ENCODE assay signal across 10 cellular contexts in the genomic region with DNA sequence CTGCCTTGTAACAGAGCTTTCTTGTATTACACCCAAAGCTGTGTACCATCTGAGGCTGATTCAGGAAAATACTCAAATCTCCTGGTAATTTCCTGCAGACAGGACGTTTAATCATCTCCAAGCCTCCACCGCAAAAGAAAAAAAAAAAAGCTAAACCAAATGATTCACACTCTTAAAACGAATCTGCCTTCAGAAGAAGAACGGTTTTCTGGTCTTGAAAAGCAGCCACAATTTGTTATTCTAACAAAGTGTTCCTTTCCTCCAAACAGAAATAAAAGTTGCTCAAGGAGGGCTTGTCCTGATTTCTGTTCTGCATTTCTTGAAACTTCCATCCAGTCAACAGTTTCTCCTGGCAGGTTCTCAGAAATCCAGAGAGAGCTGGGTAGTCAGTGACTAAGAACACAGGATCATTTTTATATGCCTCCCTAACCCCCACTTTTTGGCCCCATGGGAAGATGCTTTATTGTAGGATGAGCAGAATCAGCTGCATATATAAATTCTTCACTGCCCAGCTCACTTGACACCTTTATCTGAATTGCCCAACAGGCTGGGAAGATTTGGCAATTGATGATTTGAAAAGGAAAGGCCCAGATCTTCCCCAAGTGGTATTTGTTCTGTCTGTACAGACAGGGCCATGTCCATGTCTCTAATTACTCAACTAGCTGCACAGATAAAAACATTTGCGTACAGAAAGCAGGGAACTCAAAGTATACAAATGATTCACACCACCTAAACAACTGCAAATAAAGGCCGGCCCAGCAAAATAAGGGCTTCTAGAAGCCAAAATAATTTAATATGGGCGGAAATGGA. TPM values are rescaled to one million over a fixed set of nuclear protein-coding genes. Genes with fewer than 3 reads are reported as not detected.
DNase-seq lines count a peak whose midpoint lies in the region; ATAC-seq and TF ChIP-seq lines count a peak whose summit lies in the region.
"Had no signal": no experiment of that assay in that cellular context is flagged by ENCODE, and none has a peak within 500 bp of the region (broad histone marks: within the 10 kb centered on the region; RNA-seq: fewer than 3 reads in every experiment).

No MANE protein-coding gene starts in this region.

- TF ChIP-seq CTCF in chondrocyte (IDR thresholded peaks at IDR 0.05) = no peak
- no peak for TF ChIP-seq CTCF in left lung (IDR thresholded peaks at IDR 0.05)

- H3K36me3 Mint-ChIP-seq in chondrocyte (ENCODE audit: low read depth) = peaks cover 14% of the 10 kb centered on the region
- H3K36me3 Mint-ChIP-seq: activated naive CD8-positive, alpha-beta T cell treated with anti-CD3 and anti-CD28 coated beads, Interleukin-2, amount 10 ng/mL, durations not matched to agents 7 days and 5 days had no signal

- peak overlapping the region; percentile 79 for H3K4me3 Mint-ChIP-seq in chondrocyte (ENCODE audit: unreplicated experiment)
- H3K4me3 Mint-ChIP-seq: activated naive CD8-positive, alpha-beta T cell treated with anti-CD3 and anti-CD28 coated beads, Interleukin-2, amount 10 ng/mL, durations not matched to agents 7 days and 5 days had no signal

- H3K9me3 Mint-ChIP-seq in chondrocyte (ENCODE audit: low read depth) = peaks cover 8% of the 10 kb centered on the region
- H3K9me3 Mint-ChIP-seq: activated naive CD8-positive, alpha-beta T cell treated with anti-CD3 and anti-CD28 coated beads, Interleukin-2, amount 10 ng/mL, durations not matched to agents 7 days and 5 days had no signal

- H3K36me3 ChIP-seq in HUES6 (ENCODE audit: control insufficient read depth, insufficient read depth, low read length) = no peaks in the 10 kb centered on the region
- no peaks in the 10 kb centered on the region for H3K36me3 ChIP-seq in left lung

- peak overlapping the region; percentile 67; the same call in 1 of the 2 replicates for H3K4me3 ChIP-seq in HUES6 (ENCODE audit: low read depth, low read length)
- H3K4me3 ChIP-seq in left lung = peak overlapping the region; percentile 46 to 53

- H3K4me1 Mint-ChIP-seq in chondrocyte (ENCODE audit: low read depth) = peaks cover 84% of the 10 kb centered on the region
- H3K4me1 Mint-ChIP-seq: activated naive CD8-positive, alpha-beta T cell treated with anti-CD3 and anti-CD28 coated beads, Interleukin-2, amount 10 ng/mL, durations not matched to agents 7 days and 5 days had no signal

- H3K27me3 ChIP-seq in HUES6 (ENCODE audit: control insufficient read depth, insufficient read depth, low read length) = no peaks in the 10 kb centered on the region
- peaks cover 0 to 11% of the 10 kb centered on the region in 2 donors for H3K27me3 ChIP-seq in left lung

- DNase-seq in chondrocyte (ENCODE audit: low spot score) = no peak
- DNase-seq in left lung = no peak
- no peak for DNase-seq in NCI-H2081 (lab: John Stamatoyannopoulos, UW)
- DNase-seq in AML-193 (lab: John Stamatoyannopoulos, UW) = no peak
- no peak for DNase-seq in posterior cingulate gyrus
- DNase-seq: activated naive CD8-positive, alpha-beta T cell treated with anti-CD3 and anti-CD28 coated beads, Interleukin-2, amount 10 ng/mL, durations not matched to agents 7 days and 5 days; NCI-H2227 treated with DMSO at 0.1 percent for 48 hours had no signal

- H3K9ac ChIP-seq in HUES6 (ENCODE audit: low read length) = no peak overlapping the region

- no peaks in the 10 kb centered on the region for H3K27me3 Mint-ChIP-seq in chondrocyte (ENCODE audit: low read depth)

- no peak overlapping the region for H3K27ac ChIP-seq in HUES6 (ENCODE audit: low read depth, low read length)
- peak overlapping the region; percentile 51 to 83 for H3K27ac ChIP-seq in left lung
- H3K27ac ChIP-seq in temporal lobe (ENCODE audit: low read depth, low read length) = peak overlapping the region; percentile 65

- peak overlapping the region; percentile 90 for H3K27ac Mint-ChIP-seq in chondrocyte (ENCODE audit: unreplicated experiment)
- H3K27ac Mint-ChIP-seq: activated naive CD8-positive, alpha-beta T cell treated with anti-CD3 and anti-CD28 coated beads, Interleukin-2, amount 10 ng/mL, durations not matched to agents 7 days and 5 days had no signal

- intact Hi-C loops in left lung (cut with DNase I) = no loop called here
- intact Hi-C loops in posterior cingulate gyrus (cut with DNase I) = loop anchor here (5.0 kb wide), 1 partner anchor 54 kb away; no protein-coding TSS in a partner anchor

- H3K9me3 ChIP-seq in HUES6 (ENCODE audit: control insufficient read depth, insufficient read depth, low read depth, low read length) (peaks cover 7% of the 10 kb centered on the region; the same call in 1 of the 2 replicates), left lung (no peaks in the 10 kb centered on the region)

- ATAC-seq in left lung (peak; percentile 35), GM18517 (IDR thresholded peaks at IDR 0.05; ENCODE audit: unreplicated experiment) (no peak)

- H3K4me1 ChIP-seq in HUES6 (ENCODE audit: control insufficient read depth, insufficient read depth, low read length) = peaks cover 17% of the 10 kb centered on the region
- H3K4me1 ChIP-seq in left lung = peaks cover 3 to 18% of the 10 kb centered on the region in 2 donors

RNA-seq across cellular contexts. Expression of gene PRICKLE2, which starts 41.0 kb away (rescaled TPM):
- total RNA-seq in chondrocyte = 48.2 to 103 TPM (median 60.5 TPM) in 3 replicates
- 10 to 100 TPM; 34.5 to 36.7 TPM for total RNA-seq in left lung
- total RNA-seq in temporal lobe = 78.7 TPM
- total RNA-seq: activated naive CD8-positive, alpha-beta T cell treated with anti-CD3 and anti-CD28 coated beads, Interleukin-2, amount 10 ng/mL, durations not matched to agents 7 days and 5 days had no signal
